ENCODE assay signal across 1 cellular context in genomic region chr13:20101467-20102316, GRCh38.
TF ChIP-seq lines count a peak whose summit lies in the region.

No MANE protein-coding gene starts in this region.

TF ChIP-seq in GM23338, 12 proteins besides CTCF, POLR2A, EP300 and RAD21 (continued from another document):
- TF ChIP-seq ZNF462 (CRISPR knock-in tag; IDR thresholded peaks at IDR 0.05) (no peak), JUNB (IDR thresholded peaks at IDR 0.05; ENCODE audit: unreplicated experiment) (no peak), REST (IDR thresholded peaks at IDR 0.05; ENCODE audit: unreplicated experiment) (no peak), ZNF114 (CRISPR knock-in tag; IDR thresholded peaks at IDR 0.05) (no peak), NANOG (IDR thresholded peaks at IDR 0.05; ENCODE audit: borderline replicate concordance) (no peak), ETS1 (IDR thresholded peaks at IDR 0.05) (no peak), POLR2AphosphoS5 (IDR thresholded peaks at IDR 0.05; ENCODE audit: low read depth) (no peak), EZH2phosphoT487 (IDR thresholded peaks at IDR 0.05; ENCODE audit: unreplicated experiment) (no peak), ZNF331 (CRISPR knock-in tag; IDR thresholded peaks at IDR 0.05; ENCODE audit: low read depth) (no peak)
TF ChIP-seq in GM23338: peak in this region for 0.
